ENCODE assay signal across 8 cellular contexts in genomic region chr10:102853944-102854694, GRCh38. TPM values are rescaled to one million over a fixed set of nuclear protein-coding genes. Genes with fewer than 3 reads are reported as not detected.
A peak's percentile ranks its signal among the peaks of the same experiment; 100 is the strongest.
DNase-seq lines count a peak whose midpoint lies in the region; ATAC-seq, FAIRE-seq and TF ChIP-seq lines count a peak whose summit lies in the region.

A gene with protein sequence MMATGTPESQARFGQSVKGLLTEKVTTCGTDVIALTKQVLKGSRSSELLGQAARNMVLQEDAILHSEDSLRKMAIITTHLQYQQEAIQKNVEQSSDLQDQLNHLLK (plus strand): TSS chr10:102854259. CDS start chr10:102854287, 28 bp downstream.

- H3K4me1 ChIP-seq in kidney (ENCODE audit: control insufficient read depth in 1 of 2, insufficient read depth in 1 of 2, low read depth in 1 of 2, low read length in 2 of 2), result peaks cover 0 to 2% of the 10 kb centered on the region in 2 donors

- DNase-seq in AG09319 (ENCODE audit: extremely low read depth, low read depth) (peak; percentile 92), NCI-H446 treated with DMSO at 0.1 percent for 48 hours (lab: John Stamatoyannopoulos, UW) (peak; percentile 86), cerebellum (ENCODE audit: low spot score) (peak; percentile 94), kidney (peak; percentile 95)
- DNase-seq in activated CD4-positive, CD25-positive, alpha-beta regulatory T cell treated with anti-CD3 and anti-CD28 coated beads, Interleukin-2, amount 50 U/mL, for 72 hours, result peak; percentile 79
- peak; percentile 93 for DNase-seq in stimulated activated CD4-positive, alpha-beta T cell treated with anti-CD3 and anti-CD28 coated beads, Interleukin-15, amount 100 ng/mL, for 24 hours

- FAIRE-seq in kidney (lab: Jason Lieb, UNC), result no peak

- H3K4me3 ChIP-seq in kidney (ENCODE audit: low read length in 2 of 2), result peak within 1 kb of the TSS; percentile 90 to 99

- peak within 1 kb of the TSS; percentile 92 to 94 for H3K27ac ChIP-seq in kidney (ENCODE audit: low read depth in 2 of 2, low read length in 2 of 2)

- TF ChIP-seq CTCF in AG09319 (IDR thresholded peaks at IDR 0.05; ENCODE audit: low read depth, low read length) (no peak), kidney (IDR thresholded peaks at IDR 0.05; ENCODE audit: borderline replicate concordance, extremely low read depth, insufficient read depth) (no peak)

- H3K9me3 ChIP-seq in kidney (ENCODE audit: control insufficient read depth in 1 of 2, low read length in 2 of 2), result no peaks in the 10 kb centered on the region

- H3K9ac ChIP-seq in kidney (ENCODE audit: low read length in 2 of 2), result peak within 1 kb of the TSS; percentile 86 to 94

- ATAC-seq in GM19035 (IDR thresholded peaks at IDR 0.05; ENCODE audit: unreplicated experiment), result peak; percentile 96
- peak; percentile 99 for ATAC-seq in HG03354 (IDR thresholded peaks at IDR 0.05; ENCODE audit: poor library complexity, severe bottlenecking, unreplicated experiment)

- intact Hi-C loops in kidney (cut with DNase I), result no loop called here

- H3K36me3 ChIP-seq in kidney (ENCODE audit: control insufficient read depth in 1 of 2, insufficient read depth in 2 of 2, low read length in 2 of 2), result no peaks in the 10 kb centered on the region

RNA-seq across cellular contexts. Expression of the gene that starts here (rescaled TPM):
- 22.7 TPM for total RNA-seq in cerebellum
- 24.6 TPM for total RNA-seq in kidney
- polyA plus RNA-seq in kidney (ENCODE audit: insufficient read depth, low read depth, low replicate concordance), result 34.8 TPM

Comparison
In these comparisons a context has a peak if more than half of its experiments do, and no peak if none do; other contexts are left out.
1. Peak in every context shown above with its lines: DNase-seq, ATAC-seq, H3K4me3 ChIP-seq and H3K27ac ChIP-seq.